Comparison of ENCODE assay signal across 23 cellular contexts in genomic region chr7:93392984-93393383, GRCh38.
DNase-seq lines count a peak whose midpoint lies in the region; FAIRE-seq and TF ChIP-seq lines count a peak whose summit lies in the region.
"Had no signal": no experiment of that assay in that cellular context is flagged by ENCODE, and none has a peak within 500 bp of the region (broad histone marks: within the 10 kb centered on the region; RNA-seq: fewer than 3 reads in every experiment).

No MANE protein-coding gene starts in this region.

- H3K14ac ChIP-seq in H1 (ENCODE audit: insufficient read length): no peak overlapping the region

- no peak overlapping the region for H3K27ac Mint-ChIP-seq in Calu3 (ENCODE audit: unreplicated experiment)
- H3K27ac Mint-ChIP-seq: B cell; CD4-positive, CD25-positive, alpha-beta regulatory T cell; CD8-positive, alpha-beta T cell; HFFc6 had no signal

- H3K27ac ChIP-seq in HUES48 (ENCODE audit: low read depth, low read length) (peak overlapping the region; percentile 85), H1 (ENCODE audit: low read depth, low read length) (no peak overlapping the region), kidney (ENCODE audit: low read depth in 2 of 2, low read length in 2 of 2) (no peak overlapping the region)
- H3K27ac ChIP-seq: BLaER1, C4-2B, GM23248 had no signal

- H4K8ac ChIP-seq in H1 (ENCODE audit: extremely low read depth, insufficient read depth, low read length): no peak overlapping the region

- DNase-seq in H1 (ENCODE audit: low read depth in 1 of 2, low spot score in 2 of 2) (no peak), kidney (no peak), kidney tubule cell (ENCODE audit: low spot score) (no peak), Calu3 (no peak), hepatic stellate cell (ENCODE audit: low spot score) (no peak)
- DNase-seq: Caco-2; CD4-positive, CD25-positive, alpha-beta regulatory T cell; CD8-positive, alpha-beta T cell; DMS 273 treated with DMSO at 0.1 percent for 48 hours; DMS79; EL; GDM1; GM23248; HFFc6 had no signal

- no peak overlapping the region for H4K91ac ChIP-seq in H1 (replicated peaks; ENCODE audit: insufficient read length, low read length)

- H3K4me2 ChIP-seq in H1 (ENCODE audit: insufficient read depth in 1 of 2, low read depth in 2 of 2, low read length in 2 of 2): peak overlapping the region in 1 of 2 experiments; percentile 57; a peak in 1 of 4 replicates
- H3K4me2 ChIP-seq: BLaER1 had no signal

- no peak overlapping the region for H3K4ac ChIP-seq in H1 (replicated peaks; ENCODE audit: insufficient read length, low read depth, low read length)

- no peak overlapping the region for H2BK120ac ChIP-seq in H1 (replicated peaks; ENCODE audit: low read depth, low read length)

- H4K20me1 ChIP-seq in H1 (replicated peaks in 1 of 2; ENCODE audit: control insufficient read depth in 1 of 2, insufficient read depth in 2 of 2, low read length in 2 of 2): no peaks in the 10 kb centered on the region
- H4K20me1 ChIP-seq: BLaER1 had no signal

- TF ChIP-seq RAD21 in H1 (IDR thresholded peaks at IDR 0.05 in 1 of 2, conservative IDR thresholded peaks at IDR 0.05 in 1 of 2; ENCODE audit: low read depth in 2 of 2, low read length in 2 of 2): no peak

- H3K4me1 Mint-ChIP-seq in Calu3 (ENCODE audit: low read depth, unreplicated experiment): no peaks in the 10 kb centered on the region
- H3K4me1 Mint-ChIP-seq: B cell; CD4-positive, CD25-positive, alpha-beta regulatory T cell had no signal

- H3K79me2 ChIP-seq in H1 (ENCODE audit: control insufficient read depth in 1 of 2, insufficient read depth in 2 of 2, low read length in 2 of 2): no peaks in the 10 kb centered on the region

- TF ChIP-seq POLR2A in H1 (IDR thresholded peaks at IDR 0.05; ENCODE audit: control extremely low read depth in 1 of 2, low read depth in 2 of 2, low read length in 2 of 2): no peak

- H3K9me3 Mint-ChIP-seq in Calu3 (ENCODE audit: low read depth, unreplicated experiment): no peaks in the 10 kb centered on the region
- H3K9me3 Mint-ChIP-seq: CD4-positive, CD25-positive, alpha-beta regulatory T cell; CD8-positive, alpha-beta T cell; HFFc6 had no signal

- CTCF ChIA-PET in H1 (lab: Charles Lee; ENCODE audit: partially characterized antibody): interaction anchor here (0.8 kb wide), 1 partner anchor 53 kb away, joined by 3 read pairs; no protein-coding TSS in a partner anchor
- CTCF ChIA-PET in Calu3 (lab: Charles Lee): interaction anchor here (0.5 to 1.8 kb wide), 2 partner anchors 18 to 298 kb away, joined by 5 to 6 read pairs; no protein-coding TSS in a partner anchor

- FAIRE-seq in H1 (lab: Jason Lieb, UNC) (no peak), kidney (lab: Jason Lieb, UNC) (peak; percentile 23)
- FAIRE-seq: D721Med, GM12878, GM19239, H54 had no signal

- H3K27me3 ChIP-seq in HUES48 (ENCODE audit: control insufficient read depth, insufficient read depth, low read length) (no peaks in the 10 kb centered on the region), H1 (replicated peaks in 1 of 4; ENCODE audit: control insufficient read depth in 3 of 4, extremely low read depth in 1 of 4, insufficient read depth in 3 of 4, low read length in 3 of 4) (no peaks in the 10 kb centered on the region)
- H3K27me3 ChIP-seq: BLaER1 had no signal

- H3K4me3 Mint-ChIP-seq in Calu3 (ENCODE audit: low read depth, unreplicated experiment): no peak overlapping the region
- H3K4me3 Mint-ChIP-seq: B cell; CD4-positive, CD25-positive, alpha-beta regulatory T cell; CD8-positive, alpha-beta T cell; HFFc6 had no signal

- H4K5ac ChIP-seq in H1 (ENCODE audit: insufficient read length, low read depth, low read length): peak overlapping the region; percentile 83

- no peak overlapping the region for H2BK15ac ChIP-seq in H1 (ENCODE audit: low read length)

- intact Hi-C loops in kidney (cut with DNase I): no loop called here
- intact Hi-C loops in Calu3 (cut with micrococcal nuclease; ENCODE audit: unreplicated experiment): no loop called here

- TF ChIP-seq CTCF in H1 (IDR thresholded peaks at IDR 0.05; ENCODE audit: control extremely low read depth in 1 of 3, insufficient read depth in 1 of 3, low read depth in 1 of 3, low read length in 3 of 3) (no peak), kidney (IDR thresholded peaks at IDR 0.05; ENCODE audit: borderline replicate concordance, extremely low read depth, insufficient read depth) (no peak), Calu3 (IDR thresholded peaks at IDR 0.05; ENCODE audit: unreplicated experiment) (no peak)

- BruUV-seq in Calu3 (replicated peaks; lab: Mats Ljungman, UMichigan): no TSS peak

- no peak overlapping the region for H3K56ac ChIP-seq in H1 (replicated peaks; ENCODE audit: insufficient read length, low read depth, low read length)

- H2BK20ac ChIP-seq in H1 (ENCODE audit: low read length): no peak overlapping the region

- no peak overlapping the region for H2AFZ ChIP-seq in H1 (ENCODE audit: low read length)
- H2AFZ ChIP-seq: GM23248 had no signal

- no peak overlapping the region for H2BK5ac ChIP-seq in H1 (ENCODE audit: low read depth, low read length)

- no peak overlapping the region for H3K18ac ChIP-seq in H1 (ENCODE audit: extremely low read depth, low read length)

- no peaks in the 10 kb centered on the region for H3K79me1 ChIP-seq in H1 (ENCODE audit: low read depth, low read length)

- H3K9ac ChIP-seq in HUES48 (ENCODE audit: low read depth, low read length) (no peak overlapping the region), H1 (replicated peaks in 1 of 4; ENCODE audit: extremely low read depth in 1 of 4, low read depth in 3 of 4, low read length in 3 of 4) (no peak overlapping the region), kidney (ENCODE audit: low read length in 2 of 2) (no peak overlapping the region)
- H3K9ac ChIP-seq: BLaER1, GM23248 had no signal

- no peak for TF ChIP-seq EP300 in H1 (IDR thresholded peaks at IDR 0.05; ENCODE audit: borderline replicate concordance in 1 of 2, low read depth in 2 of 2, low read length in 2 of 2)

- H3K27me3 Mint-ChIP-seq in Calu3 (ENCODE audit: unreplicated experiment): peaks cover 5% of the 10 kb centered on the region

- peaks cover 21% of the 10 kb centered on the region for H3K4me1 ChIP-seq in HUES48 (ENCODE audit: control insufficient read depth, insufficient read depth, low read length)
- peaks cover 2 to 15% (median 6%) of the 10 kb centered on the region in 4 experiments; a peak in 4 of 7 replicates for H3K4me1 ChIP-seq in H1 (replicated peaks in 1 of 4; ENCODE audit: control insufficient read depth in 3 of 4, insufficient read depth in 4 of 4, low read length in 3 of 4)
- no peaks in the 10 kb centered on the region for H3K4me1 ChIP-seq in kidney (ENCODE audit: control insufficient read depth in 1 of 2, insufficient read depth in 1 of 2, low read depth in 1 of 2, low read length in 2 of 2)
- H3K4me1 ChIP-seq: BLaER1, Caco-2 had no signal

- H3K23me2 ChIP-seq in H1 (ENCODE audit: low read depth, low read length): no peaks in the 10 kb centered on the region

- no peaks in the 10 kb centered on the region for H3K36me3 Mint-ChIP-seq in Calu3 (ENCODE audit: insufficient read depth, unreplicated experiment)
- H3K36me3 Mint-ChIP-seq: CD4-positive, CD25-positive, alpha-beta regulatory T cell; CD8-positive, alpha-beta T cell had no signal

- H3K4me3 ChIP-seq in HUES48 (ENCODE audit: low read depth, low read length) (no peak overlapping the region), H1 (ENCODE audit: extremely low read depth in 1 of 4, insufficient read depth in 2 of 4, low read depth in 3 of 4, low read length in 4 of 4) (peak overlapping the region in 1 of 4 experiments; percentile 11; a peak in 1 of 8 replicates), kidney (ENCODE audit: low read length in 2 of 2) (no peak overlapping the region)
- H3K4me3 ChIP-seq: BLaER1, GM12878, GM23248, HAP-1 had no signal

- H3K23ac ChIP-seq in H1 (ENCODE audit: insufficient read length): no peak overlapping the region

- POLR2A ChIA-PET in H1 (lab: Charles Lee; ENCODE audit: partially characterized antibody): interaction anchor here (0.9 kb wide), 1 partner anchor 44 kb away, joined by 3 read pairs; no protein-coding TSS in a partner anchor

- H2AK5ac ChIP-seq in H1 (ENCODE audit: low read depth, low read length): no peak overlapping the region

- WGBS in H1 (ENCODE audit: extremely low coverage in 1 of 2, insufficient coverage in 1 of 2, insufficient read length in 1 of 2, insufficient replicate concordance in 2 of 2, low coverage in 1 of 2, low lambda C conversion rate in 2 of 2, missing lambda C conversion rate in 1 of 2), 2 experiments: 0% methylated on average over 1 of the region's 1 CpG; no CpG with 5 or more reads in 1 of the 2 experiments

- no peaks in the 10 kb centered on the region for H3K36me3 ChIP-seq in HUES48 (ENCODE audit: control insufficient read depth, insufficient read depth, low read length)
- no peaks in the 10 kb centered on the region for H3K36me3 ChIP-seq in H1 (ENCODE audit: control insufficient read depth in 2 of 4, insufficient read depth in 4 of 4, low read length in 3 of 4)
- H3K36me3 ChIP-seq in kidney (ENCODE audit: control insufficient read depth in 1 of 2, insufficient read depth in 2 of 2, low read length in 2 of 2): no peaks in the 10 kb centered on the region
- H3K36me3 ChIP-seq: BLaER1, HAP-1 had no signal

- H3K9me3 ChIP-seq in HUES48 (ENCODE audit: control insufficient read depth, insufficient read depth, low read length) (no peaks in the 10 kb centered on the region), H1 (ENCODE audit: insufficient read depth in 2 of 2, low read depth in 1 of 2, low read length in 1 of 2) (no peaks in the 10 kb centered on the region), kidney (ENCODE audit: control insufficient read depth in 1 of 2, low read length in 2 of 2) (no peaks in the 10 kb centered on the region)
- H3K9me3 ChIP-seq: BLaER1, Caco-2, HAP-1 had no signal

- no peak overlapping the region; the same call in 1 of the 2 replicates for H2BK12ac ChIP-seq in H1 (ENCODE audit: low read depth, low read length)

TF ChIP-seq in H1, 55 proteins besides CTCF, POLR2A, EP300 and RAD21 (continues in another document):
- TF ChIP-seq SAP30 (IDR thresholded peaks at IDR 0.05; ENCODE audit: insufficient read depth, insufficient replicate concordance, low read length): no peak
- TF ChIP-seq JUND (IDR thresholded peaks at IDR 0.05; ENCODE audit: low read length): no peak
- TF ChIP-seq TCF12 (IDR thresholded peaks at IDR 0.05; ENCODE audit: low read depth, low read length): no peak
- no peak for TF ChIP-seq USF2 (IDR thresholded peaks at IDR 0.05; ENCODE audit: low read length)
